ENCODE assay signal across 12 cellular contexts in the genomic region with DNA sequence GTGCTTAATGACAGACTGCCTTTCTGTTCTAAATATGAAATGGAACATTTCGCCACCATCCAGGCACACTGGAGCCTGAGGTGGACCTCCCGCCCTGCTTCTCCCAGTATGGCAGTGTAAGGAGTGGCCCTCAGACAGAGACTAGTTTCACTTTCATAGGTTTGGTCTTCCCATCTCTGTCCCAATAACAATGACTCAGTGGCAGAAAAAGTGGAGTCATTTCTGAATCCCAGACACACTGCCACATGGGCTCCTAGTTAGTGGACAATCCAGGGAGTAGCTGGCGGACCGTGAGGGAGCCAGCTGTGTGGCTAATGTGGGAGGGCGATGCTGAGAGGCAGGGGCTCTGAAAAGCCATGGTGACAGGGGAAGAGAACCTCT.
DNase-seq lines count a peak whose midpoint lies in the region; ATAC-seq and TF ChIP-seq lines count a peak whose summit lies in the region.
"Had no signal": no experiment of that assay in that cellular context is flagged by ENCODE, and none has a peak within 500 bp of the region (broad histone marks: within the 10 kb centered on the region; RNA-seq: fewer than 3 reads in every experiment).

No MANE protein-coding gene starts in this region.

- H3K27me3 Mint-ChIP-seq in activated naive CD8-positive, alpha-beta T cell treated with anti-CD3 and anti-CD28 coated beads, Interleukin-2, amount 50 U/mL, for 24 hours = peaks cover 7% of the 10 kb centered on the region

- no peak overlapping the region for H3K4me3 Mint-ChIP-seq in activated naive CD8-positive, alpha-beta T cell treated with anti-CD3 and anti-CD28 coated beads, Interleukin-2, amount 50 U/mL, for 24 hours
- H3K4me3 Mint-ChIP-seq: T-cell had no signal

- H3K27me3 ChIP-seq in right cardiac atrium (ENCODE audit: control insufficient read depth, insufficient read depth) = no peaks in the 10 kb centered on the region
- no peaks in the 10 kb centered on the region for H3K27me3 ChIP-seq in aorta (ENCODE audit: control insufficient read depth in 1 of 2, insufficient read depth in 2 of 2, low read length in 1 of 2)
- H3K27me3 ChIP-seq in prostate gland (replicated peaks; ENCODE audit: insufficient read depth) = no peaks in the 10 kb centered on the region
- H3K27me3 ChIP-seq: BLaER1 treated with 17β-estradiol and CSF1 and Interleukin-3, amounts not matched to agents 10 nM and 100 nM had no signal

- H3K27ac Mint-ChIP-seq in activated naive CD8-positive, alpha-beta T cell treated with anti-CD3 and anti-CD28 coated beads, Interleukin-2, amount 50 U/mL, for 24 hours = peak overlapping the region; percentile 68
- H3K27ac Mint-ChIP-seq: T-cell had no signal

- peak overlapping the region; percentile 93 for H3K27ac ChIP-seq in right cardiac atrium (ENCODE audit: low read length)
- H3K27ac ChIP-seq in aorta (ENCODE audit: low read depth in 1 of 2, low read length in 2 of 2) = peak overlapping the region; percentile 66 to 80
- H3K27ac ChIP-seq in prostate gland = no peak overlapping the region
- H3K27ac ChIP-seq in caudate nucleus (ENCODE audit: low read depth, low read length) = no peak overlapping the region
- H3K27ac ChIP-seq: BLaER1 treated with 17β-estradiol and CSF1 and Interleukin-3, amounts not matched to agents 10 nM and 100 nM had no signal

- no peaks in the 10 kb centered on the region for H3K36me3 Mint-ChIP-seq in activated naive CD8-positive, alpha-beta T cell treated with anti-CD3 and anti-CD28 coated beads, Interleukin-2, amount 50 U/mL, for 24 hours (ENCODE audit: low read depth)
- H3K36me3 Mint-ChIP-seq: T-cell had no signal

- H3K36me3 ChIP-seq in aorta (ENCODE audit: control insufficient read depth in 1 of 2, insufficient read depth in 2 of 2, low read length in 1 of 2) (no peaks in the 10 kb centered on the region), prostate gland (no peaks in the 10 kb centered on the region)
- H3K36me3 ChIP-seq: BLaER1 treated with 17β-estradiol and CSF1 and Interleukin-3, amounts not matched to agents 10 nM and 100 nM had no signal

- no peak for TF ChIP-seq CTCF in prostate gland (IDR thresholded peaks at IDR 0.05)

- intact Hi-C loops in Right ventricle myocardium inferior (cut with DNase I) (no loop called here), cardiac septum (cut with DNase I) (loop anchor here (5.0 kb wide), 2 partner anchors 43 to 67 kb away; no protein-coding TSS in a partner anchor), right cardiac atrium (cut with DNase I) (no loop called here), aorta (cut with DNase I) (loop anchor here (2.0 to 5.0 kb wide), 5 partner anchors 48 to 242 kb away; a partner anchor contains a TSS), prostate gland (cut with DNase I) (loop anchor here (10.0 kb wide), 1 partner anchor 180 kb away; no protein-coding TSS in a partner anchor)

- peaks cover 11% of the 10 kb centered on the region for H3K4me1 Mint-ChIP-seq in activated naive CD8-positive, alpha-beta T cell treated with anti-CD3 and anti-CD28 coated beads, Interleukin-2, amount 50 U/mL, for 24 hours
- H3K4me1 Mint-ChIP-seq: T-cell had no signal

- TF ChIP-seq POLR2A in prostate gland (IDR thresholded peaks at IDR 0.05) = no peak

- DNase-seq in Right ventricle myocardium inferior (ENCODE audit: missing footprints) = no peak
- DNase-seq in cardiac septum (ENCODE audit: low spot score) = no peak
- DNase-seq in activated naive CD8-positive, alpha-beta T cell treated with anti-CD3 and anti-CD28 coated beads, Interleukin-2, amount 50 U/mL, for 24 hours = no peak
- peak; percentile 21 to 50 (median 48) for DNase-seq in right cardiac atrium
- peak in 1 of 2 donors; percentile 58 for DNase-seq in aorta
- DNase-seq in prostate gland (ENCODE audit: low spot score) = no peak
- no peak for DNase-seq in NCI-H1105 (lab: John Stamatoyannopoulos, UW)
- DNase-seq in caudate nucleus (lab: John Stamatoyannopoulos, UW) = no peak
- DNase-seq: activated naive CD4-positive, alpha-beta T cell treated with Interleukin-2 at 50 U/mL for 16 hours; stimulated activated CD4-positive, alpha-beta T cell treated with anti-CD3 and anti-CD28 coated beads, Interleukin-2, amount 100 ng/mL, for 48 hours; T-cell had no signal

- WGBS in right cardiac atrium = 80% methylated on average over 5 of the region's 5 CpGs
- WGBS in aorta, 2 donors = 31 to 33% methylated on average over 5 of the region's 5 CpGs
- WGBS in prostate gland = 90% methylated on average over 5 of the region's 5 CpGs

- H3K4me1 ChIP-seq in right cardiac atrium (ENCODE audit: control insufficient read depth, insufficient read depth, low read length) (peaks cover 4% of the 10 kb centered on the region), aorta (ENCODE audit: control insufficient read depth in 1 of 2, insufficient read depth in 2 of 2, low read length in 2 of 2) (no peaks in the 10 kb centered on the region), prostate gland (replicated peaks) (no peaks in the 10 kb centered on the region)

- H3K9me3 ChIP-seq in right cardiac atrium (ENCODE audit: control insufficient read depth, low read length) = no peaks in the 10 kb centered on the region
- H3K9me3 ChIP-seq in aorta (ENCODE audit: control insufficient read depth, low read length) = no peaks in the 10 kb centered on the region
- H3K9me3 ChIP-seq in prostate gland = no peaks in the 10 kb centered on the region
- H3K9me3 ChIP-seq: BLaER1 treated with 17β-estradiol and CSF1 and Interleukin-3, amounts not matched to agents 10 nM and 100 nM had no signal

- H3K4me3 ChIP-seq in right cardiac atrium (ENCODE audit: low read length) (no peak overlapping the region), aorta (ENCODE audit: low read length in 2 of 2) (no peak overlapping the region), prostate gland (no peak overlapping the region)
- H3K4me3 ChIP-seq: BLaER1 treated with 17β-estradiol and CSF1 and Interleukin-3, amounts not matched to agents 10 nM and 100 nM had no signal

- H3K9me3 Mint-ChIP-seq in activated naive CD8-positive, alpha-beta T cell treated with anti-CD3 and anti-CD28 coated beads, Interleukin-2, amount 50 U/mL, for 24 hours = no peaks in the 10 kb centered on the region
- H3K9me3 Mint-ChIP-seq: T-cell had no signal

- ATAC-seq in Right ventricle myocardium inferior (peak; percentile 77), right cardiac atrium (peak; percentile 73 to 79), aorta (ENCODE audit: low FRiP score) (peak; percentile 78)
- no peak for ATAC-seq in activated naive CD8-positive, alpha-beta T cell treated with anti-CD3 and anti-CD28 coated beads, Interleukin-2, amount 50 U/mL, for 24 hours
- ATAC-seq: T-cell had no signal

Comparison
In these comparisons a context has a peak if more than half of its experiments do, and no peak if none do; other contexts are left out.
1. DNase-seq: peak in right cardiac atrium (3 of 3); none in Right ventricle myocardium inferior (single experiment), cardiac septum (single experiment), activated naive CD8-positive, alpha-beta T cell treated with anti-CD3 and anti-CD28 coated beads, Interleukin-2, amount 50 U/mL, for 24 hours (single experiment), prostate gland (single experiment), NCI-H1105 (single experiment) and caudate nucleus (0 of 61).
2. intact Hi-C loops: an anchor here in cardiac septum (5.0 kb wide), aorta (2.0 to 5.0 kb wide) and prostate gland (10.0 kb wide); none called in Right ventricle myocardium inferior and right cardiac atrium.
3. H3K27ac ChIP-seq: peak in right cardiac atrium (single experiment) and aorta (2 of 2); none in prostate gland (0 of 2) and caudate nucleus (single experiment).